ENCODE assay signal across 14 cellular contexts in genomic region chr3:195011231-195011834, GRCh38.
"Had no signal": no experiment of that assay in that cellular context is flagged by ENCODE, and none has a peak within 500 bp of the region (broad histone marks: within the 10 kb centered on the region; RNA-seq: fewer than 3 reads in every experiment).

No MANE protein-coding gene starts in this region.

- H3K27me3 ChIP-seq: gastroesophageal sphincter, heart right ventricle, left lung had no signal

- H3K4me1 ChIP-seq: gastroesophageal sphincter had no signal

- H3K9me3 ChIP-seq: gastroesophageal sphincter, heart right ventricle, left lung, mucosa of descending colon, thoracic aorta had no signal

- H3K4me3 ChIP-seq: gastroesophageal sphincter, heart right ventricle, left lung, mucosa of descending colon, skin epidermis, thoracic aorta had no signal

- H3K36me3 ChIP-seq: brain microvascular endothelial cell, gastroesophageal sphincter, heart right ventricle, left lung, thoracic aorta had no signal

- ATAC-seq: activated CD4-positive, CD25-positive, alpha-beta regulatory T cell treated with anti-CD3 and anti-CD28 coated beads, Interleukin-2, amount 50 U/mL, for 24 hours; gastroesophageal sphincter; left lung; mucosa of descending colon; naive thymus-derived CD4-positive, alpha-beta T cell had no signal

- DNase-seq: activated naive CD4-positive, alpha-beta T cell; anterior cingulate cortex; brain microvascular endothelial cell; erythroblast; heart right ventricle; kidney; mucosa of descending colon; naive thymus-derived CD4-positive, alpha-beta T cell; posterior cingulate gyrus had no signal

- H3K27ac ChIP-seq: brain microvascular endothelial cell, gastroesophageal sphincter, heart right ventricle, left lung, thoracic aorta had no signal
